19 cellular contexts compared by ENCODE assay signal in the genomic region with DNA sequence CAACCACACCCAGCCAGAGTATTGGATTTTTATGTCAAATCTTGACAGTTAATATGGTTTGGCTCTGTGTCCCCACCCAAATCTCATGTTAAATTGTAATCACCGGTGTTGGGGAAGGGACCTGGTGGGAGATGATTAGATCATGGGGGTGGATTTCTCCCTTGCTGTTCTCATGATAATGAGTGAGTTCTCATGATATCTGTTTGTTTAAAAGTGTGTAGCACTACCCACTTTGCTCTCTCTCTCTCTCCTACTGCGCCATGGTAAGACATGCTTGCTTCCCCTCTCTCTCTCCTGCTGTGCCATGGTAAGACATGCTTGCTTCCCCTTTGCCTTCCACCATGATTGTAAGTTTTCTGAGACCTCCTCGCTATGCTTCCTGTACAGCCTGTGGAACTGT.
"Had no signal": no experiment of that assay in that cellular context is flagged by ENCODE, and none has a peak within 500 bp of the region (broad histone marks: within the 10 kb centered on the region; RNA-seq: fewer than 3 reads in every experiment).

No MANE protein-coding gene starts in this region.

- ATAC-seq: heart right ventricle; left lobe of liver; naive thymus-derived CD4-positive, alpha-beta T cell; stimulated activated naive B cell treated with anti-CD40 and anti-IgM and Interleukin-4, amounts not matched to agents 10 μg/mL and 1 μg/mL and 100 μg/mL, for 72 hours had no signal

- DNase-seq: effector CD8-positive, alpha-beta T cell; heart right ventricle; islet precursor cell; mammary epithelial cell; naive thymus-derived CD4-positive, alpha-beta T cell; posterior cingulate gyrus; sigmoid colon; stimulated activated CD4-positive, alpha-beta T cell treated with anti-CD3 and anti-CD28 coated beads, Interleukin-2, amount 100 ng/mL, for 24 hours; stimulated activated CD4-positive, alpha-beta T cell treated with anti-CD3 and anti-CD28 coated beads, Interleukin-4, amount 100 ng/mL, for 4 hours; stimulated activated naive B cell treated with anti-CD40 and anti-IgM and Interleukin-4, amounts not matched to agents 10 μg/mL and 1 μg/mL and 100 μg/mL, for 72 hours; stomach; substantia nigra; transverse colon had no signal

- H3K4me3 ChIP-seq: coronary artery, heart right ventricle, right atrium auricular region, sigmoid colon, skin epidermis, stomach, thoracic aorta, transverse colon had no signal

- H3K27ac ChIP-seq: coronary artery, heart right ventricle, right atrium auricular region, sigmoid colon, skin epidermis, stomach, thoracic aorta, transverse colon had no signal

- H3K9me3 Mint-ChIP-seq: neural crest cell; stimulated activated naive B cell treated with anti-CD40 and anti-IgM and Interleukin-4, amounts not matched to agents 10 μg/mL and 1 μg/mL and 100 μg/mL, for 72 hours had no signal

- H3K27me3 Mint-ChIP-seq: naive thymus-derived CD4-positive, alpha-beta T cell; stimulated activated naive B cell treated with anti-CD40 and anti-IgM and Interleukin-4, amounts not matched to agents 10 μg/mL and 1 μg/mL and 100 μg/mL, for 72 hours had no signal

- H3K27me3 ChIP-seq: heart right ventricle, right atrium auricular region, sigmoid colon, stomach, transverse colon had no signal

- H3K4me3 Mint-ChIP-seq: naive thymus-derived CD4-positive, alpha-beta T cell; neural crest cell; stimulated activated naive B cell treated with anti-CD40 and anti-IgM and Interleukin-4, amounts not matched to agents 10 μg/mL and 1 μg/mL and 100 μg/mL, for 72 hours had no signal

- H3K27ac Mint-ChIP-seq: stimulated activated naive B cell treated with anti-CD40 and anti-IgM and Interleukin-4, amounts not matched to agents 10 μg/mL and 1 μg/mL and 100 μg/mL, for 72 hours had no signal

- H3K4me1 ChIP-seq: heart right ventricle, sigmoid colon, stomach, transverse colon had no signal

- H3K9me3 ChIP-seq: heart right ventricle, right atrium auricular region, sigmoid colon, stomach, thoracic aorta, transverse colon had no signal
